In the genomic region with DNA sequence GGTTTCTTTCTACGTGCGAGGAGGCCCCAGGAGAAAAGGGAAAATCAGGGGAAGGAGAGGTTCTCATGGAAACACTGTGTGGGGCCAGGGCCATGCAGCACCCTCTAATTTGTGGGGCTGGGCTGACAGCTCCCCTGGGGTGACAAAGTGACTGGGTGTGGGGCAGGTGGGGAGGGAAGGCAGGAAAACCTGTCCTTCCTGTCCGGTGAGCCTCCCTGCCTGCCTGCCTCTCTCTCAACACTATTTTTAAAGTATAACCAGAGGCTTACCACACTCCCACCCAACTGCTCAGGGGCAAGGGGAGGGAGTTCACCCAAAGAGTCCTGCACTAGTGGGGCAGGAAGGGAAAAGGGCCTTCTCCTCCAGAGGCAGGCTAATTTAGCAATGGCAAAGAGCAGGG, we compare ENCODE assay signal across 2 cellular contexts.
TF ChIP-seq lines count a peak whose summit lies in the region.

No MANE protein-coding gene starts in this region.

TF ChIP-seq in Ishikawa, 13 proteins besides CTCF, POLR2A, EP300 and RAD21:
- peak; percentile 54; the same call in 1 of the 2 replicates for TF ChIP-seq YY1 (IDR thresholded peaks at IDR 0.05; ENCODE audit: low read depth)
- TF ChIP-seq ZBTB7A (IDR thresholded peaks at IDR 0.05; ENCODE audit: low read depth) = 0 out of 2 replicates have a peak, but pooled peaks have one; percentile 40
- peak; percentile 93 for TF ChIP-seq TCF12 (IDR thresholded peaks at IDR 0.05; ENCODE audit: low read depth)
- no peak for TF ChIP-seq FOXM1 (IDR thresholded peaks at IDR 0.05; ENCODE audit: borderline replicate concordance, low read depth)
- no peak for TF ChIP-seq EGR1 (IDR thresholded peaks at IDR 0.05)
- TF ChIP-seq, protein P1, sequence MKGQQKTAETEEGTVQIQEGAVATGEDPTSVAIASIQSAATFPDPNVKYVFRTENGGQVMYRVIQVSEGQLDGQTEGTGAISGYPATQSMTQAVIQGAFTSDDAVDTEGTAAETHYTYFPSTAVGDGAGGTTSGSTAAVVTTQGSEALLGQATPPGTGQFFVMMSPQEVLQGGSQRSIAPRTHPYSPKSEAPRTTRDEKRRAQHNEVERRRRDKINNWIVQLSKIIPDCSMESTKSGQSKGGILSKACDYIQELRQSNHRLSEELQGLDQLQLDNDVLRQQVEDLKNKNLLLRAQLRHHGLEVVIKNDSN (IDR thresholded peaks at IDR 0.05) = peak; percentile 55; the same call in 1 of the 2 replicates
- no peak for TF ChIP-seq TAF1 (IDR thresholded peaks at IDR 0.05; ENCODE audit: low read depth)
- TF ChIP-seq REST (IDR thresholded peaks at IDR 0.05; ENCODE audit: low read depth) = no peak
- TF ChIP-seq CEBPB (IDR thresholded peaks at IDR 0.05) = peak; percentile 25; the same call in 1 of the 2 replicates
- no peak for TF ChIP-seq CREB1 (IDR thresholded peaks at IDR 0.05; ENCODE audit: low read depth)
- TF ChIP-seq NFIC (IDR thresholded peaks at IDR 0.05) = peak; percentile 73
- TF ChIP-seq, protein P2, sequence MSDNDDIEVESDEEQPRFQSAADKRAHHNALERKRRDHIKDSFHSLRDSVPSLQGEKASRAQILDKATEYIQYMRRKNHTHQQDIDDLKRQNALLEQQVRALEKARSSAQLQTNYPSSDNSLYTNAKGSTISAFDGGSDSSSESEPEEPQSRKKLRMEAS (IDR thresholded peaks at IDR 0.05) = peak; percentile 71
- peak; percentile 67 for TF ChIP-seq TEAD4 (IDR thresholded peaks at IDR 0.05)

TF ChIP-seq in HepG2, 621 proteins besides CTCF, POLR2A, EP300 and RAD21:
- TF ChIP-seq IRF2 (CRISPR knock-in tag; IDR thresholded peaks at IDR 0.05) (no peak), DNMT3B (CRISPR knock-in tag; conservative IDR thresholded peaks at IDR 0.05) (no peak), ZNF572 (CRISPR knock-in tag; IDR thresholded peaks at IDR 0.05) (no peak), NKX3-1 (CRISPR knock-in tag; IDR thresholded peaks at IDR 0.05) (no peak), MEIS2 (CRISPR knock-in tag; IDR thresholded peaks at IDR 0.05) (no peak), ZNF484 (CRISPR knock-in tag; IDR thresholded peaks at IDR 0.05; ENCODE audit: borderline replicate concordance, low read depth) (no peak), ZNF33A (CRISPR knock-in tag; IDR thresholded peaks at IDR 0.05; ENCODE audit: borderline replicate concordance) (no peak), JUND (CRISPR knock-in tag; IDR thresholded peaks at IDR 0.05) (no peak), NFKB2 (CRISPR knock-in tag; IDR thresholded peaks at IDR 0.05; ENCODE audit: borderline replicate concordance) (no peak), SNAI1 (CRISPR knock-in tag; IDR thresholded peaks at IDR 0.05; ENCODE audit: borderline replicate concordance) (no peak)
- TF ChIP-seq, protein P3, sequence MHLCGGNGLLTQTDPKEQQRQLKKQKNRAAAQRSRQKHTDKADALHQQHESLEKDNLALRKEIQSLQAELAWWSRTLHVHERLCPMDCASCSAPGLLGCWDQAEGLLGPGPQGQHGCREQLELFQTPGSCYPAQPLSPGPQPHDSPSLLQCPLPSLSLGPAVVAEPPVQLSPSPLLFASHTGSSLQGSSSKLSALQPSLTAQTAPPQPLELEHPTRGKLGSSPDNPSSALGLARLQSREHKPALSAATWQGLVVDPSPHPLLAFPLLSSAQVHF (CRISPR knock-in tag; IDR thresholded peaks at IDR 0.05) = no peak
- TF ChIP-seq, protein P4, sequence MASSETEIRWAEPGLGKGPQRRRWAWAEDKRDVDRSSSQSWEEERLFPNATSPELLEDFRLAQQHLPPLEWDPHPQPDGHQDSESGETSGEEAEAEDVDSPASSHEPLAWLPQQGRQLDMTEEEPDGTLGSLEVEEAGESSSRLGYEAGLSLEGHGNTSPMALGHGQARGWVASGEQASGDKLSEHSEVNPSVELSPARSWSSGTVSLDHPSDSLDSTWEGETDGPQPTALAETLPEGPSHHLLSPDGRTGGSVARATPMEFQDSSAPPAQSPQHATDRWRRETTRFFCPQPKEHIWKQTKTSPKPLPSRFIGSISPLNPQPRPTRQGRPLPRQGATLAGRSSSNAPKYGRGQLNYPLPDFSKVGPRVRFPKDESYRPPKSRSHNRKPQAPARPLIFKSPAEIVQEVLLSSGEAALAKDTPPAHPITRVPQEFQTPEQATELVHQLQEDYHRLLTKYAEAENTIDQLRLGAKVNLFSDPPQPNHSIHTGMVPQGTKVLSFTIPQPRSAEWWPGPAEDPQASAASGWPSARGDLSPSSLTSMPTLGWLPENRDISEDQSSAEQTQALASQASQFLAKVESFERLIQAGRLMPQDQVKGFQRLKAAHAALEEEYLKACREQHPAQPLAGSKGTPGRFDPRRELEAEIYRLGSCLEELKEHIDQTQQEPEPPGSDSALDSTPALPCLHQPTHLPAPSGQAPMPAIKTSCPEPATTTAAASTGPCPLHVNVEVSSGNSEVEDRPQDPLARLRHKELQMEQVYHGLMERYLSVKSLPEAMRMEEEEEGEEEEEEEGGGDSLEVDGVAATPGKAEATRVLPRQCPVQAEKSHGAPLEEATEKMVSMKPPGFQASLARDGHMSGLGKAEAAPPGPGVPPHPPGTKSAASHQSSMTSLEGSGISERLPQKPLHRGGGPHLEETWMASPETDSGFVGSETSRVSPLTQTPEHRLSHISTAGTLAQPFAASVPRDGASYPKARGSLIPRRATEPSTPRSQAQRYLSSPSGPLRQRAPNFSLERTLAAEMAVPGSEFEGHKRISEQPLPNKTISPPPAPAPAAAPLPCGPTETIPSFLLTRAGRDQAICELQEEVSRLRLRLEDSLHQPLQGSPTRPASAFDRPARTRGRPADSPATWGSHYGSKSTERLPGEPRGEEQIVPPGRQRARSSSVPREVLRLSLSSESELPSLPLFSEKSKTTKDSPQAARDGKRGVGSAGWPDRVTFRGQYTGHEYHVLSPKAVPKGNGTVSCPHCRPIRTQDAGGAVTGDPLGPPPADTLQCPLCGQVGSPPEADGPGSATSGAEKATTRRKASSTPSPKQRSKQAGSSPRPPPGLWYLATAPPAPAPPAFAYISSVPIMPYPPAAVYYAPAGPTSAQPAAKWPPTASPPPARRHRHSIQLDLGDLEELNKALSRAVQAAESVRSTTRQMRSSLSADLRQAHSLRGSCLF (CRISPR knock-in tag; IDR thresholded peaks at IDR 0.05; ENCODE audit: borderline replicate concordance) = no peak
